In genomic region chr1:156475568-156476500, GRCh38 we compare ENCODE assay signal across 8 cellular contexts. TPM values are rescaled to one million over a fixed set of nuclear protein-coding genes. Genes with fewer than 3 reads are reported as not detected.
DNase-seq lines count a peak whose midpoint lies in the region; ATAC-seq and TF ChIP-seq lines count a peak whose summit lies in the region.
"Had no signal": no experiment of that assay in that cellular context is flagged by ENCODE, and none has a peak within 500 bp of the region (broad histone marks: within the 10 kb centered on the region; RNA-seq: fewer than 3 reads in every experiment).

No MANE protein-coding gene starts in this region.

- peak; percentile 46 for ATAC-seq in thoracic aorta (ENCODE audit: insufficient number of reproducible peaks, low FRiP score, low read depth)

- peaks cover 54% of the 10 kb centered on the region for H3K36me3 Mint-ChIP-seq in chondrocyte (ENCODE audit: low read depth)

- H3K27ac ChIP-seq in thoracic aorta (peak overlapping the region; percentile 77 to 87), brain microvascular endothelial cell (no peak overlapping the region)

- no peaks in the 10 kb centered on the region for H3K9me3 Mint-ChIP-seq in chondrocyte (ENCODE audit: low read depth)
- H3K9me3 Mint-ChIP-seq: T-helper 1 cell treated with Interleukin-12 subunit alpha and Interleukin-12 subunit beta and Interleukin-4 antibody, amounts not matched to agents 30 μg/mL and 1 μg/mL, for 36 hours had no signal

- no peaks in the 10 kb centered on the region for H3K27me3 Mint-ChIP-seq in chondrocyte (ENCODE audit: low read depth)

- DNase-seq in HFF-Myc (ENCODE audit: extremely low read depth, low read depth): peak; percentile 52
- peak; percentile 54 for DNase-seq in chondrocyte (ENCODE audit: low spot score)
- peak; percentile 78 for DNase-seq in medulla oblongata (ENCODE audit: extremely low spot score)
- DNase-seq in thoracic aorta (ENCODE audit: low spot score): peak; percentile 74
- no peak for DNase-seq in ACHN
- DNase-seq in amniotic stem cell (lab: John Stamatoyannopoulos, UW): no peak
- DNase-seq in brain microvascular endothelial cell: no peak

- no peak for TF ChIP-seq CTCF in HFF-Myc (IDR thresholded peaks at IDR 0.05; ENCODE audit: low read depth, low read length, missing control alignments)
- no peak for TF ChIP-seq CTCF in chondrocyte (IDR thresholded peaks at IDR 0.05)
- no peak for TF ChIP-seq CTCF in thoracic aorta (IDR thresholded peaks at IDR 0.05)
- TF ChIP-seq CTCF in brain microvascular endothelial cell (IDR thresholded peaks at IDR 0.05; ENCODE audit: low read depth, low read length, missing control alignments): no peak

- H3K9me3 ChIP-seq in thoracic aorta: no peaks in the 10 kb centered on the region

- H3K4me3 Mint-ChIP-seq in chondrocyte (ENCODE audit: unreplicated experiment): no peak overlapping the region
- H3K4me3 Mint-ChIP-seq: T-helper 1 cell treated with Interleukin-12 subunit alpha and Interleukin-12 subunit beta and Interleukin-4 antibody, amounts not matched to agents 30 μg/mL and 1 μg/mL, for 36 hours had no signal

- H3K4me3 ChIP-seq in HFF-Myc (replicated peaks; ENCODE audit: low read depth, low read length) (no peak overlapping the region), thoracic aorta (no peak overlapping the region), brain microvascular endothelial cell (ENCODE audit: low read depth, low read length) (no peak overlapping the region)

- H3K4me1 ChIP-seq in thoracic aorta (ENCODE audit: control insufficient read depth in 1 of 2, low read depth in 2 of 2): peaks cover 34 to 83% of the 10 kb centered on the region in 2 donors

- H3K27me3 ChIP-seq in thoracic aorta (replicated peaks; ENCODE audit: insufficient read depth) (no peaks in the 10 kb centered on the region), brain microvascular endothelial cell (replicated peaks) (no peaks in the 10 kb centered on the region)

- H3K36me3 ChIP-seq in thoracic aorta: peaks cover 73% of the 10 kb centered on the region
- peaks cover 93% of the 10 kb centered on the region for H3K36me3 ChIP-seq in brain microvascular endothelial cell (replicated peaks)

- H3K4me1 Mint-ChIP-seq in chondrocyte (ENCODE audit: low read depth): peaks cover 22% of the 10 kb centered on the region

- in situ Hi-C loops in ACHN (cut with HindIII; ENCODE audit: low pct_ligation_motif_present, low pct_unique_long_range_greater_than_20kb, low sequenced_read_pairs) (no loop called here), brain microvascular endothelial cell (cut with HindIII; ENCODE audit: low pct_ligation_motif_present, low sequenced_read_pairs) (no loop called here)

- peak overlapping the region; percentile 75 for H3K27ac Mint-ChIP-seq in chondrocyte (ENCODE audit: unreplicated experiment)
- H3K27ac Mint-ChIP-seq: T-helper 1 cell treated with Interleukin-12 subunit alpha and Interleukin-12 subunit beta and Interleukin-4 antibody, amounts not matched to agents 30 μg/mL and 1 μg/mL, for 36 hours had no signal

RNA-seq across cellular contexts. Expression of gene MEF2D, which starts 24.7 kb away (rescaled TPM):
- total RNA-seq in chondrocyte: 42.3 to 64.7 TPM (median 62.0 TPM) in 3 replicates
- 100 to 1,000 TPM in 1 of 2 donors, 10 to 100 TPM in 1; 76.1 to 101 TPM for total RNA-seq in thoracic aorta

Comparison
In these comparisons a context has a peak if more than half of its experiments do, and no peak if none do; other contexts are left out.
1. DNase-seq: peak in HFF-Myc (single experiment), chondrocyte (single experiment), medulla oblongata (single experiment) and thoracic aorta (single experiment); none in ACHN (single experiment), amniotic stem cell (single experiment) and brain microvascular endothelial cell (single experiment).